ENCODE assay signal across 20 cellular contexts in the genomic region with DNA sequence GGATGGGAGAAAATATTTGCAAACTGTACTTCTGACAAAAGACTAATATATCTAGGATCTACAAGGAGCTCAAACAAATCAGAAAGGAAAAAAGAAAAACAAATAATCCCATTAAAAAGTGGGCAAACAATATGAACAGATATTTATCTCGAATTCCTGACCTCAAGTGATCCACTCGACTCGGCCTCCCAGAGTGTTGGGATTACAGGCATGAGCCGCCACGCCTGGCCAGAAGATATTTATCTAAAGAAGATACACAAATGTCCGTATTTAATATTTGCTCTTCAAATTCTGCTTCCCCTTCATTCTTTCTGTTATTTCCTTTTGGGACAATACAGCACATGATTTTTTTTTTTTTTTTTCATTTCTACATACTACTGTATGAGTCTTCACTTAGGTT.
DNase-seq lines count a peak whose midpoint lies in the region; ATAC-seq lines count a peak whose summit lies in the region.
"Had no signal": no experiment of that assay in that cellular context is flagged by ENCODE, and none has a peak within 500 bp of the region (broad histone marks: within the 10 kb centered on the region; RNA-seq: fewer than 3 reads in every experiment).

No MANE protein-coding gene starts in this region.

- ATAC-seq in GM19467 (IDR thresholded peaks at IDR 0.05; ENCODE audit: unreplicated experiment), result no peak
- no peak for ATAC-seq in GM21786 (IDR thresholded peaks at IDR 0.05; ENCODE audit: unreplicated experiment)
- ATAC-seq: A549, GM12878 had no signal

- peak; percentile 7 for DNase-seq in NCI-H2029 (lab: John Stamatoyannopoulos, UW)
- no peak for DNase-seq in NCI-H2029 treated with DMSO at 0.1 percent for 48 hours (lab: John Stamatoyannopoulos, UW)
- DNase-seq in DMS53 treated with DMSO at 0.1 percent for 48 hours (lab: John Stamatoyannopoulos, UW; ENCODE audit: unreplicated experiment), result peak; percentile 47
- DNase-seq in posterior vena cava (ENCODE audit: low spot score), result peak; percentile 60
- DNase-seq: 8988T; ACHN; AML-193; BE2C; CD4-positive, alpha-beta T cell; CD8-positive, alpha-beta memory T cell; DMS 273 treated with DMSO at 0.1 percent for 48 hours; DMS79; EL; GDM1; GOT3; HFFc6 had no signal

- intact Hi-C loops in posterior vena cava (cut with DNase I), result no loop called here
